In genomic region chr10:111338798-111339197, GRCh38 we compare ENCODE assay signal across 10 cellular contexts.
DNase-seq lines count a peak whose midpoint lies in the region; ATAC-seq lines count a peak whose summit lies in the region.
"Had no signal": no experiment of that assay in that cellular context is flagged by ENCODE, and none has a peak within 500 bp of the region (broad histone marks: within the 10 kb centered on the region; RNA-seq: fewer than 3 reads in every experiment).

No MANE protein-coding gene starts in this region.

- intact Hi-C loops in activated T-helper 1 cell treated with anti-CD3 and anti-CD28 coated beads, Interleukin-12 subunit alpha, Interleukin-12 subunit beta, Interleukin-2, Interleukin-4 antibody, amounts not matched to agents 30 ng/mL and 10 ng/mL and 1 ng/mL, durations not matched to agents 14 hours and 24 hours and 36 hours (cut with micrococcal nuclease) = no loop called here

- H3K9me3 Mint-ChIP-seq in activated T-helper 1 cell treated with anti-CD3 and anti-CD28 coated beads, Interleukin-12 subunit alpha, Interleukin-12 subunit beta, Interleukin-2, Interleukin-4 antibody, amounts not matched to agents 30 ng/mL and 10 ng/mL and 1 ng/mL, durations not matched to agents 14 hours and 24 hours and 36 hours = peaks cover 30% of the 10 kb centered on the region

- ATAC-seq in GM18867 (IDR thresholded peaks at IDR 0.05; ENCODE audit: unreplicated experiment) = peak; percentile 96
- peak; percentile 96 for ATAC-seq in GM21528 (IDR thresholded peaks at IDR 0.05; ENCODE audit: low FRiP score, unreplicated experiment)
- ATAC-seq in HG03103 (IDR thresholded peaks at IDR 0.05; ENCODE audit: low read depth, unreplicated experiment) = peak; percentile 87

- no peaks in the 10 kb centered on the region for H3K4me1 Mint-ChIP-seq in activated T-helper 1 cell treated with anti-CD3 and anti-CD28 coated beads, Interleukin-12 subunit alpha, Interleukin-12 subunit beta, Interleukin-2, Interleukin-4 antibody, amounts not matched to agents 30 ng/mL and 10 ng/mL and 1 ng/mL, durations not matched to agents 14 hours and 24 hours and 36 hours (ENCODE audit: low read depth)

- H3K27ac Mint-ChIP-seq in activated T-helper 1 cell treated with anti-CD3 and anti-CD28 coated beads, Interleukin-12 subunit alpha, Interleukin-12 subunit beta, Interleukin-2, Interleukin-4 antibody, amounts not matched to agents 30 ng/mL and 10 ng/mL and 1 ng/mL, durations not matched to agents 14 hours and 24 hours and 36 hours = no peak overlapping the region

- H3K4me3 Mint-ChIP-seq in activated T-helper 1 cell treated with anti-CD3 and anti-CD28 coated beads, Interleukin-12 subunit alpha, Interleukin-12 subunit beta, Interleukin-2, Interleukin-4 antibody, amounts not matched to agents 30 ng/mL and 10 ng/mL and 1 ng/mL, durations not matched to agents 14 hours and 24 hours and 36 hours = no peak overlapping the region

- in situ Hi-C loops in G401 (cut with HindIII; ENCODE audit: low sequenced_read_pairs) = no loop called here

- no peaks in the 10 kb centered on the region for H3K36me3 Mint-ChIP-seq in activated T-helper 1 cell treated with anti-CD3 and anti-CD28 coated beads, Interleukin-12 subunit alpha, Interleukin-12 subunit beta, Interleukin-2, Interleukin-4 antibody, amounts not matched to agents 30 ng/mL and 10 ng/mL and 1 ng/mL, durations not matched to agents 14 hours and 24 hours and 36 hours (ENCODE audit: low read depth)

- DNase-seq in germinal center (ENCODE audit: low spot score) (peak; percentile 3), 8988T (no peak), G401 (ENCODE audit: low spot score) (no peak), NCI-H226 (no peak)
- DNase-seq in activated T-helper 1 cell treated with anti-CD3 and anti-CD28 coated beads, Interleukin-12 subunit alpha, Interleukin-12 subunit beta, Interleukin-2, Interleukin-4 antibody, amounts not matched to agents 30 ng/mL and 10 ng/mL and 1 ng/mL, durations not matched to agents 14 hours and 24 hours and 36 hours (ENCODE audit: low spot score) = no peak
- DNase-seq: activated CD4-positive, alpha-beta T cell treated with anti-CD3 and anti-CD28 coated beads for 48 hours; stimulated activated CD8-positive, alpha-beta memory T cell treated with anti-CD3 and anti-CD28 coated beads, Interleukin-4, amount 100 ng/mL, for 48 hours had no signal

- no peaks in the 10 kb centered on the region for H3K27me3 Mint-ChIP-seq in activated T-helper 1 cell treated with anti-CD3 and anti-CD28 coated beads, Interleukin-12 subunit alpha, Interleukin-12 subunit beta, Interleukin-2, Interleukin-4 antibody, amounts not matched to agents 30 ng/mL and 10 ng/mL and 1 ng/mL, durations not matched to agents 14 hours and 24 hours and 36 hours (ENCODE audit: insufficient read depth)
